Comparison of ENCODE assay signal across 1 cellular context in genomic region chr7:16753932-16754571, GRCh38.
TF ChIP-seq lines count a peak whose summit lies in the region.

No MANE protein-coding gene starts in this region.

TF ChIP-seq in HepG2, 621 proteins besides CTCF, POLR2A, EP300 and RAD21 (continued from another document):
- peak; percentile 43; the same call in 1 of the 2 replicates for TF ChIP-seq ZFP91 (CRISPR knock-in tag; IDR thresholded peaks at IDR 0.05; ENCODE audit: borderline replicate concordance)
- TF ChIP-seq ZBTB7A (CRISPR knock-in tag; IDR thresholded peaks at IDR 0.05), result peak; percentile 25; the same call in 1 of the 2 replicates
- no peak for TF ChIP-seq GATAD2A (CRISPR knock-in tag; IDR thresholded peaks at IDR 0.05)
- TF ChIP-seq SPEN (CRISPR knock-in tag; IDR thresholded peaks at IDR 0.05; ENCODE audit: low read depth), result no peak
- TF ChIP-seq TOPORS (CRISPR knock-in tag; IDR thresholded peaks at IDR 0.05), result 0 out of 2 replicates have a peak, but pooled peaks have one; percentile 11
- peak; percentile 25; the same call in 1 of the 2 replicates for TF ChIP-seq GABPB1 (CRISPR knock-in tag; IDR thresholded peaks at IDR 0.05)
- no peak for TF ChIP-seq ZNF746 (CRISPR knock-in tag; IDR thresholded peaks at IDR 0.05)
- TF ChIP-seq ZC3H13 (CRISPR knock-in tag; IDR thresholded peaks at IDR 0.05), result no peak
- TF ChIP-seq MAF1 (CRISPR knock-in tag; IDR thresholded peaks at IDR 0.05; ENCODE audit: borderline replicate concordance), result no peak
- TF ChIP-seq PHF8 (CRISPR knock-in tag; IDR thresholded peaks at IDR 0.05), result peak; percentile 45; the same call in 1 of the 2 replicates
- peak; percentile 47; the same call in 1 of the 2 replicates for TF ChIP-seq ZSCAN21 (CRISPR knock-in tag; IDR thresholded peaks at IDR 0.05; ENCODE audit: borderline replicate concordance)
- peak; percentile 94 for TF ChIP-seq ZNF800 (CRISPR knock-in tag; IDR thresholded peaks at IDR 0.05)
- TF ChIP-seq TBL1XR1 (IDR thresholded peaks at IDR 0.05; ENCODE audit: borderline replicate concordance, low read length, partially characterized antibody), result no peak
- peak; percentile 49 for TF ChIP-seq MAX (IDR thresholded peaks at IDR 0.05)
- no peak for TF ChIP-seq POLR2AphosphoS5 (IDR thresholded peaks at IDR 0.05; ENCODE audit: low read depth, low read length)
- TF ChIP-seq ASH2L (IDR thresholded peaks at IDR 0.05; ENCODE audit: insufficient read length, low read depth, low read length), result peak; percentile 61
